In the genomic region with DNA sequence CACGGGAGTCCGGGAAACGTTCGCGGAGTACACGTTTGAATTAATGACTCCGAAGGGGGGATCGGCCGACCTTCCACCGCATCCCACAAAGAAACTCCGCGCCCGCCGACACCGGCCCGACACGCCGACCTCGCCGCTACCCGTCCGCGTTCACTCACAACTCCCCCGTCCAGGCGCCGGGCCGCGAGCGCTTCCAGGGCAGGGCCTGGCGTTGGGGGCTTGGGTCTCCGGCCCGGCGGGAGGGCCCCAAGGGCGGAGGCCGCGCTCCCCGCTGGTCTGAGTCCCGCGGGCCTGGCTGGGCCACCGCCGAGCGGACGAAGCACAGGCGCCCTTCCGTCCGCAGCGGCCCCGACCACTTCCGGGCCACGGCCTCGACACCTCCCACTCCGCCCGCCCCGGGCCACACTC, we compare ENCODE assay signal across 8 cellular contexts. TPM values are rescaled to one million over a fixed set of nuclear protein-coding genes. Genes with fewer than 3 reads are reported as not detected.
A peak's percentile ranks its signal among the peaks of the same experiment; 100 is the strongest.
DNase-seq lines count a peak whose midpoint lies in the region; ATAC-seq lines count a peak whose summit lies in the region.
"Not testable (repeated sequence)": the region's sequence is repeated elsewhere in the genome, so short reads cannot be mapped to it uniquely, and the experiment has no call there.

No MANE protein-coding gene starts in this region.

- peak overlapping the region; percentile 95 to 98 for H3K27ac ChIP-seq in esophagus (ENCODE audit: low read depth in 2 of 2, low read length in 1 of 2)
- peak overlapping the region; percentile 98 for H3K27ac ChIP-seq in mesodermal cell (ENCODE audit: low read depth, low read length, severe bottlenecking)

- H3K27ac Mint-ChIP-seq in activated T-cell treated with anti-CD3 and anti-CD28 coated beads, Interleukin-2, amount 50 U/mL, for 72 hours: peak overlapping the region; percentile 99
- peak overlapping the region; percentile 100 for H3K27ac Mint-ChIP-seq in stimulated activated naive CD8-positive, alpha-beta T cell treated with anti-CD3 and anti-CD28 coated beads, Interleukin-15, amount 100 ng/mL, for 72 hours

- not testable (repeated sequence) for H3K9me3 Mint-ChIP-seq in activated T-cell treated with anti-CD3 and anti-CD28 coated beads, Interleukin-2, amount 50 U/mL, for 72 hours; stimulated activated naive CD8-positive, alpha-beta T cell treated with anti-CD3 and anti-CD28 coated beads, Interleukin-15, amount 100 ng/mL, for 72 hours

- H3K36me3 ChIP-seq in esophagus (ENCODE audit: control insufficient read depth in 2 of 2, insufficient read depth in 2 of 2, low read length in 1 of 2): peaks cover 0 to 11% of the 10 kb centered on the region in 2 donors
- peaks cover 34% of the 10 kb centered on the region for H3K36me3 ChIP-seq in mesodermal cell (ENCODE audit: control insufficient read depth, insufficient read depth, low read length)

- 1% methylated on average over 25 to 54 of the region's 54 CpGs for WGBS in esophagus, 2 donors
- 0% methylated on average over 28 to 42 of the region's 54 CpGs for WGBS in mesodermal cell (ENCODE audit: insufficient coverage in 2 of 2), 2 experiments

- DNase-seq in DMS 273 (lab: John Stamatoyannopoulos, UW; ENCODE audit: unreplicated experiment) (peak; percentile 86), NCI-H82 (lab: John Stamatoyannopoulos, UW) (peak; percentile 83)
- not testable (repeated sequence) for DNase-seq in activated T-cell treated with anti-CD3 and anti-CD28 coated beads, Interleukin-2, amount 50 U/mL, for 72 hours; stimulated activated naive CD8-positive, alpha-beta T cell treated with anti-CD3 and anti-CD28 coated beads, Interleukin-15, amount 100 ng/mL, for 72 hours

- not testable (repeated sequence) for H3K27me3 Mint-ChIP-seq in activated T-cell treated with anti-CD3 and anti-CD28 coated beads, Interleukin-2, amount 50 U/mL, for 72 hours (ENCODE audit: low read depth); stimulated activated naive CD8-positive, alpha-beta T cell treated with anti-CD3 and anti-CD28 coated beads, Interleukin-15, amount 100 ng/mL, for 72 hours

- H3K4me3 ChIP-seq in esophagus (ENCODE audit: low read depth in 1 of 2, low read length in 2 of 2) (peak overlapping the region; percentile 71 to 82), mesodermal cell (ENCODE audit: extremely low read depth, insufficient read depth, low read length, poor library complexity, severe bottlenecking) (peak overlapping the region; percentile 88)

- not testable (repeated sequence) for H3K9me3 ChIP-seq in esophagus (ENCODE audit: control insufficient read depth in 2 of 2, insufficient read depth in 1 of 2, low read depth in 1 of 2, low read length in 1 of 2); mesodermal cell (ENCODE audit: control insufficient read depth, low read length)

- peaks cover 0 to 15% of the 10 kb centered on the region in 2 donors for H3K4me1 ChIP-seq in esophagus (ENCODE audit: control insufficient read depth in 2 of 2, insufficient read depth in 2 of 2, low read length in 1 of 2)
- H3K4me1 ChIP-seq in mesodermal cell (ENCODE audit: control insufficient read depth, insufficient read depth, low read length, poor library complexity, severe bottlenecking): not testable (repeated sequence)

- H3K27me3 ChIP-seq in esophagus (ENCODE audit: control insufficient read depth in 1 of 2, insufficient read depth in 2 of 2, low read length in 2 of 2): not testable (repeated sequence)

- H3K36me3 Mint-ChIP-seq in activated T-cell treated with anti-CD3 and anti-CD28 coated beads, Interleukin-2, amount 50 U/mL, for 72 hours (ENCODE audit: insufficient read depth in 2 of 2): peaks cover 10 to 25% of the 10 kb centered on the region in 2 donors

- H3K4me3 Mint-ChIP-seq in activated T-cell treated with anti-CD3 and anti-CD28 coated beads, Interleukin-2, amount 50 U/mL, for 72 hours: peak overlapping the region; percentile 94 to 98
- peak overlapping the region; percentile 95 to 97 for H3K4me3 Mint-ChIP-seq in stimulated activated naive CD8-positive, alpha-beta T cell treated with anti-CD3 and anti-CD28 coated beads, Interleukin-15, amount 100 ng/mL, for 72 hours

- ATAC-seq in GM21381 (IDR thresholded peaks at IDR 0.05; ENCODE audit: unreplicated experiment) (peak; percentile 57), HG03097 (IDR thresholded peaks at IDR 0.05; ENCODE audit: low FRiP score, unreplicated experiment) (peak; percentile 57)
- peak; percentile 72 to 75 for ATAC-seq in activated T-cell treated with anti-CD3 and anti-CD28 coated beads, Interleukin-2, amount 50 U/mL, for 72 hours (replicated peaks in 1 of 2)
- peak; percentile 70 for ATAC-seq in stimulated activated naive CD8-positive, alpha-beta T cell treated with anti-CD3 and anti-CD28 coated beads, Interleukin-15, amount 100 ng/mL, for 72 hours

- peaks cover 44% of the 10 kb centered on the region for H3K4me1 Mint-ChIP-seq in activated T-cell treated with anti-CD3 and anti-CD28 coated beads, Interleukin-2, amount 50 U/mL, for 72 hours (ENCODE audit: low read depth)
- peaks cover 58% of the 10 kb centered on the region for H3K4me1 Mint-ChIP-seq in stimulated activated naive CD8-positive, alpha-beta T cell treated with anti-CD3 and anti-CD28 coated beads, Interleukin-15, amount 100 ng/mL, for 72 hours

RNA-seq across cellular contexts. Expression of a gene that starts 0.4 kb away (rescaled TPM):
- total RNA-seq in activated T-cell treated with anti-CD3 and anti-CD28 coated beads, Interleukin-2, amount 50 U/mL, for 72 hours: 100 to 1,000 TPM; 336 to 361 TPM
- 10 to 100 TPM; 41.4 to 100.0 TPM for polyA plus RNA-seq in esophagus
- 184 TPM for polyA plus RNA-seq in mesodermal cell (2013, experiment 1 of 2)
- 160 TPM for polyA plus RNA-seq in mesodermal cell (2013, experiment 2 of 2)

RNA-seq across cellular contexts. Expression of a gene that starts 16.1 kb away (rescaled TPM):
- total RNA-seq in activated T-cell treated with anti-CD3 and anti-CD28 coated beads, Interleukin-2, amount 50 U/mL, for 72 hours: 100 to 1,000 TPM; 101 to 102 TPM
- polyA plus RNA-seq in esophagus: 10 to 100 TPM; 58.7 to 62.9 TPM
- 68.0 TPM for polyA plus RNA-seq in mesodermal cell (2013, experiment 1 of 2)
- 54.0 TPM for polyA plus RNA-seq in mesodermal cell (2013, experiment 2 of 2)

RNA-seq across cellular contexts. Expression of a gene that starts 31.3 kb away (rescaled TPM):
- 1 to 10 TPM; 1.1 TPM for total RNA-seq in activated T-cell treated with anti-CD3 and anti-CD28 coated beads, Interleukin-2, amount 50 U/mL, for 72 hours
- 1 to 10 TPM in 1 of 2 donors, under 1 TPM in 1; 0.41 to 1.3 TPM for polyA plus RNA-seq in esophagus
- polyA plus RNA-seq in mesodermal cell (2013, experiment 1 of 2): 1.00 TPM
- polyA plus RNA-seq in mesodermal cell (2013, experiment 2 of 2): 0.35 TPM

RNA-seq across cellular contexts. Expression of a gene that starts 44.1 kb away (rescaled TPM):
- total RNA-seq in activated T-cell treated with anti-CD3 and anti-CD28 coated beads, Interleukin-2, amount 50 U/mL, for 72 hours: 10 to 100 TPM; 22.1 to 24.3 TPM
- 10 to 100 TPM; 19.9 to 31.0 TPM for polyA plus RNA-seq in esophagus
- polyA plus RNA-seq in mesodermal cell (2013, experiment 1 of 2): 23.1 TPM
- 19.1 TPM for polyA plus RNA-seq in mesodermal cell (2013, experiment 2 of 2)

RNA-seq across cellular contexts. Expression of a gene that starts 52.9 kb away (rescaled TPM):
- 10 to 100 TPM; 12.1 to 12.6 TPM for total RNA-seq in activated T-cell treated with anti-CD3 and anti-CD28 coated beads, Interleukin-2, amount 50 U/mL, for 72 hours
- polyA plus RNA-seq in esophagus: 1 to 10 TPM; 7.1 to 7.7 TPM
- polyA plus RNA-seq in mesodermal cell (2013, experiment 1 of 2): 27.5 TPM
- 27.1 TPM for polyA plus RNA-seq in mesodermal cell (2013, experiment 2 of 2)
